In genomic region chr5:141343953-141344463, GRCh38 we compare ENCODE assay signal across 8 cellular contexts. TPM values are rescaled to one million over a fixed set of nuclear protein-coding genes. Genes with fewer than 3 reads are reported as not detected.
DNase-seq lines count a peak whose midpoint lies in the region; ATAC-seq, FAIRE-seq and TF ChIP-seq lines count a peak whose summit lies in the region.
"Had no signal": no experiment of that assay in that cellular context is flagged by ENCODE, and none has a peak within 500 bp of the region (broad histone marks: within the 10 kb centered on the region; RNA-seq: fewer than 3 reads in every experiment).

No MANE protein-coding gene starts in this region.

- DNase-seq in CD14-positive monocyte (ENCODE audit: low spot score), result no peak
- DNase-seq in activated T-helper 2 cell treated with anti-CD3 and anti-CD28 coated beads, Interferon-gamma antibody, Interleukin-2, Interleukin-4, amounts not matched to agents 10 μg/mL and 5 μg/mL and 100 μg/mL, durations not matched to agents 14 hours and 24 hours and 36 hours (ENCODE audit: low spot score), result no peak
- DNase-seq in memory B cell (ENCODE audit: low spot score in 2 of 2), result no peak
- DNase-seq in H54 (ENCODE audit: insufficient read length, low spot score), result no peak
- DNase-seq: NCI-H345 had no signal

- H3K9me3 Mint-ChIP-seq in CD14-positive monocyte (peaks cover 44 to 81% (median 74%) of the 10 kb centered on the region in 7 donors), memory B cell (peaks cover 18% of the 10 kb centered on the region)
- H3K9me3 Mint-ChIP-seq in activated T-helper 2 cell treated with anti-CD3 and anti-CD28 coated beads, Interferon-gamma antibody, Interleukin-2, Interleukin-4, amounts not matched to agents 10 μg/mL and 5 μg/mL and 100 μg/mL, durations not matched to agents 14 hours and 24 hours and 36 hours, result peaks cover 37% of the 10 kb centered on the region

- ATAC-seq in memory B cell (ENCODE audit: low read depth) (no peak), HG03175 (IDR thresholded peaks at IDR 0.05; ENCODE audit: unreplicated experiment) (no peak), GM19467 (IDR thresholded peaks at IDR 0.05; ENCODE audit: unreplicated experiment) (no peak)

- H3K27me3 Mint-ChIP-seq in CD14-positive monocyte (ENCODE audit: low read depth in 3 of 3), result peaks cover 31 to 64% (median 53%) of the 10 kb centered on the region in 3 donors
- H3K27me3 Mint-ChIP-seq in activated T-helper 2 cell treated with anti-CD3 and anti-CD28 coated beads, Interferon-gamma antibody, Interleukin-2, Interleukin-4, amounts not matched to agents 10 μg/mL and 5 μg/mL and 100 μg/mL, durations not matched to agents 14 hours and 24 hours and 36 hours (ENCODE audit: low read depth), result peaks cover 13% of the 10 kb centered on the region
- H3K27me3 Mint-ChIP-seq in memory B cell, result peaks cover 20% of the 10 kb centered on the region

- H3K4me3 Mint-ChIP-seq in CD14-positive monocyte, result peak overlapping the region; percentile 37 to 66
- H3K4me3 Mint-ChIP-seq in activated T-helper 2 cell treated with anti-CD3 and anti-CD28 coated beads, Interferon-gamma antibody, Interleukin-2, Interleukin-4, amounts not matched to agents 10 μg/mL and 5 μg/mL and 100 μg/mL, durations not matched to agents 14 hours and 24 hours and 36 hours (ENCODE audit: low read depth), result peak overlapping the region; percentile 61
- peak overlapping the region; percentile 58 for H3K4me3 Mint-ChIP-seq in memory B cell

- no peak for TF ChIP-seq POLR2A in H54 (IDR thresholded peaks at IDR 0.05; ENCODE audit: low read depth, low read length)

- H3K27ac Mint-ChIP-seq in CD14-positive monocyte, result peak overlapping the region in 1 of 7 donors; percentile 28
- H3K27ac Mint-ChIP-seq in activated T-helper 2 cell treated with anti-CD3 and anti-CD28 coated beads, Interferon-gamma antibody, Interleukin-2, Interleukin-4, amounts not matched to agents 10 μg/mL and 5 μg/mL and 100 μg/mL, durations not matched to agents 14 hours and 24 hours and 36 hours, result no peak overlapping the region
- H3K27ac Mint-ChIP-seq in memory B cell, result no peak overlapping the region

- intact Hi-C loops in CD14-positive monocyte (cut with micrococcal nuclease), result no loop called here
- intact Hi-C loops in activated T-helper 2 cell treated with anti-CD3 and anti-CD28 coated beads, Interferon-gamma antibody, Interleukin-2, Interleukin-4, amounts not matched to agents 10 μg/mL and 5 μg/mL and 100 μg/mL, durations not matched to agents 14 hours and 24 hours and 36 hours (cut with micrococcal nuclease), result loop anchor here (5.0 kb wide), 1 partner anchor 157 kb away; the partner anchor contains the start of gene PCDHB9

- TF ChIP-seq CTCF in CD14-positive monocyte (IDR thresholded peaks at IDR 0.05), result peak; percentile 10

- H3K36me3 Mint-ChIP-seq in CD14-positive monocyte (peaks cover 4 to 11% of the 10 kb centered on the region in 2 donors), memory B cell (peaks cover 7% of the 10 kb centered on the region)
- H3K36me3 Mint-ChIP-seq in activated T-helper 2 cell treated with anti-CD3 and anti-CD28 coated beads, Interferon-gamma antibody, Interleukin-2, Interleukin-4, amounts not matched to agents 10 μg/mL and 5 μg/mL and 100 μg/mL, durations not matched to agents 14 hours and 24 hours and 36 hours (ENCODE audit: low read depth), result no peaks in the 10 kb centered on the region

- H3K4me1 Mint-ChIP-seq in CD14-positive monocyte, result peaks cover 2% of the 10 kb centered on the region
- H3K4me1 Mint-ChIP-seq in activated T-helper 2 cell treated with anti-CD3 and anti-CD28 coated beads, Interferon-gamma antibody, Interleukin-2, Interleukin-4, amounts not matched to agents 10 μg/mL and 5 μg/mL and 100 μg/mL, durations not matched to agents 14 hours and 24 hours and 36 hours (ENCODE audit: low read depth), result peaks cover 2% of the 10 kb centered on the region
- H3K4me1 Mint-ChIP-seq in memory B cell, result no peaks in the 10 kb centered on the region

- no peak for FAIRE-seq in H54 (lab: Jason Lieb, UNC)
- FAIRE-seq: TTC549 had no signal

RNA-seq across cellular contexts. Expression of gene PCDHGA3, which starts 0.4 kb away (rescaled TPM):
- not detected for polyA plus RNA-seq in CD14-positive monocyte
- total RNA-seq in activated T-helper 2 cell treated with anti-CD3 and anti-CD28 coated beads, Interferon-gamma antibody, Interleukin-2, Interleukin-4, amounts not matched to agents 10 μg/mL and 5 μg/mL and 100 μg/mL, durations not matched to agents 14 hours and 24 hours and 36 hours, result 0.11 and 0.16 TPM in 2 replicates

RNA-seq across cellular contexts. Expression of gene PCDHGA2, which starts 5.4 kb away (rescaled TPM):
- polyA plus RNA-seq in CD14-positive monocyte, result not detected
- 0.09 and 0.11 TPM in 2 replicates for total RNA-seq in activated T-helper 2 cell treated with anti-CD3 and anti-CD28 coated beads, Interferon-gamma antibody, Interleukin-2, Interleukin-4, amounts not matched to agents 10 μg/mL and 5 μg/mL and 100 μg/mL, durations not matched to agents 14 hours and 24 hours and 36 hours

RNA-seq across cellular contexts. Expression of gene PCDHGB1, which starts 5.9 kb away (rescaled TPM):
- not detected for polyA plus RNA-seq in CD14-positive monocyte
- 0.16 and 0.48 TPM in 2 replicates for total RNA-seq in activated T-helper 2 cell treated with anti-CD3 and anti-CD28 coated beads, Interferon-gamma antibody, Interleukin-2, Interleukin-4, amounts not matched to agents 10 μg/mL and 5 μg/mL and 100 μg/mL, durations not matched to agents 14 hours and 24 hours and 36 hours

RNA-seq across cellular contexts. Expression of gene PCDHGA4, which starts 10.8 kb away (rescaled TPM):
- polyA plus RNA-seq in CD14-positive monocyte, result not detected
- 0.44 and 0.57 TPM in 2 replicates for total RNA-seq in activated T-helper 2 cell treated with anti-CD3 and anti-CD28 coated beads, Interferon-gamma antibody, Interleukin-2, Interleukin-4, amounts not matched to agents 10 μg/mL and 5 μg/mL and 100 μg/mL, durations not matched to agents 14 hours and 24 hours and 36 hours

RNA-seq across cellular contexts. Expression of gene PCDHGA1, which starts 13.7 kb away (rescaled TPM):
- not detected for polyA plus RNA-seq in CD14-positive monocyte
- 0.09 and 0.14 TPM in 2 replicates for total RNA-seq in activated T-helper 2 cell treated with anti-CD3 and anti-CD28 coated beads, Interferon-gamma antibody, Interleukin-2, Interleukin-4, amounts not matched to agents 10 μg/mL and 5 μg/mL and 100 μg/mL, durations not matched to agents 14 hours and 24 hours and 36 hours
